Comparison of ENCODE assay signal across 17 cellular contexts in genomic region chr10:42801135-42801534, GRCh38. TPM values are rescaled to one million over a fixed set of nuclear protein-coding genes. Genes with fewer than 3 reads are reported as not detected.
DNase-seq lines count a peak whose midpoint lies in the region; ATAC-seq, FAIRE-seq and TF ChIP-seq lines count a peak whose summit lies in the region.
"Had no signal": no experiment of that assay in that cellular context is flagged by ENCODE, and none has a peak within 500 bp of the region (broad histone marks: within the 10 kb centered on the region; RNA-seq: fewer than 3 reads in every experiment).

No MANE protein-coding gene starts in this region.

- H3K36me3 ChIP-seq in bronchial epithelial cell (ENCODE audit: control insufficient read depth, insufficient read depth, low read length): peaks cover 24% of the 10 kb centered on the region

- peaks cover 77% of the 10 kb centered on the region for H3K36me3 Mint-ChIP-seq in activated CD4-positive, alpha-beta T cell treated with anti-CD3 and anti-CD28 coated beads, Interleukin-2, amount 10 ng/mL, durations not matched to agents 24 days and 14 days (ENCODE audit: low read depth)

- no peaks in the 10 kb centered on the region for H3K9me3 Mint-ChIP-seq in activated CD4-positive, alpha-beta T cell treated with anti-CD3 and anti-CD28 coated beads, Interleukin-2, amount 10 ng/mL, durations not matched to agents 24 days and 14 days

- H3K4me1 Mint-ChIP-seq in activated CD4-positive, alpha-beta T cell treated with anti-CD3 and anti-CD28 coated beads, Interleukin-2, amount 10 ng/mL, durations not matched to agents 24 days and 14 days: peaks cover 6% of the 10 kb centered on the region

- H3K4me3 ChIP-seq in bronchial epithelial cell (ENCODE audit: low read depth, low read length): no peak overlapping the region
- H3K4me3 ChIP-seq: ascending aorta had no signal

- no peak for TF ChIP-seq CTCF in bronchial epithelial cell (IDR thresholded peaks at IDR 0.05; ENCODE audit: insufficient read depth, low read length, severe bottlenecking)

- DNase-seq in activated CD4-positive, alpha-beta T cell treated with anti-CD3 and anti-CD28 coated beads, Interleukin-2, amount 10 ng/mL, durations not matched to agents 24 days and 14 days: no peak
- no peak for DNase-seq in activated CD4-positive, alpha-beta T cell treated with anti-CD3 and anti-CD28 coated beads for 1 hour
- DNase-seq in RKO (ENCODE audit: low spot score) (peak; percentile 68), bronchial epithelial cell (ENCODE audit: low read depth) (peak; percentile 43), G401 (ENCODE audit: low spot score) (no peak)
- DNase-seq: activated CD4-positive, alpha-beta T cell treated with anti-CD3 and anti-CD28 coated beads, Interleukin-2, amount 50 U/mL, for 4 hours; cerebellar nuclear complex; DMS53; NCI-H187; NCI-H226; PC-3; SHP77 treated with DMSO at 0.1 percent for 48 hours; stimulated activated CD4-positive, alpha-beta T cell treated with anti-CD3 and anti-CD28 coated beads, Interleukin-12 subunit alpha, Interleukin-12 subunit beta, amount 100 ng/mL, for 4 hours had no signal

- no peaks in the 10 kb centered on the region for H3K27me3 ChIP-seq in bronchial epithelial cell (ENCODE audit: control insufficient read depth, insufficient read depth, low read length)
- H3K27me3 ChIP-seq: ascending aorta had no signal

- peak overlapping the region; percentile 73 for H3K27ac Mint-ChIP-seq in activated CD4-positive, alpha-beta T cell treated with anti-CD3 and anti-CD28 coated beads, Interleukin-2, amount 10 ng/mL, durations not matched to agents 24 days and 14 days

- H3K4me3 Mint-ChIP-seq in activated CD4-positive, alpha-beta T cell treated with anti-CD3 and anti-CD28 coated beads, Interleukin-2, amount 10 ng/mL, durations not matched to agents 24 days and 14 days: no peak overlapping the region

- no peak for FAIRE-seq in bronchial epithelial cell (lab: Jason Lieb, UNC)

- intact Hi-C loops in activated CD4-positive, alpha-beta T cell treated with anti-CD3 and anti-CD28 coated beads, Interleukin-2, amount 10 ng/mL, durations not matched to agents 24 days and 14 days (cut with micrococcal nuclease): loop anchor here (1.0 to 5.0 kb wide), 4 partner anchors 18 to 601 kb away; partner anchors contain the start of genes BMS1 and ZNF33B

- in situ Hi-C loops in G401 (cut with HindIII; ENCODE audit: low sequenced_read_pairs): no loop called here

- no peaks in the 10 kb centered on the region for H3K27me3 Mint-ChIP-seq in activated CD4-positive, alpha-beta T cell treated with anti-CD3 and anti-CD28 coated beads, Interleukin-2, amount 10 ng/mL, durations not matched to agents 24 days and 14 days

- ATAC-seq in GM18868 (IDR thresholded peaks at IDR 0.05; ENCODE audit: unreplicated experiment) (peak; percentile 37), HG03432 (IDR thresholded peaks at IDR 0.05; ENCODE audit: unreplicated experiment) (no peak), HG02981 (IDR thresholded peaks at IDR 0.05; ENCODE audit: unreplicated experiment) (no peak)
- ATAC-seq: PC-3 had no signal

RNA-seq across cellular contexts. Expression of gene BMS1, which starts 18.5 kb away (rescaled TPM):
- total RNA-seq in activated CD4-positive, alpha-beta T cell treated with anti-CD3 and anti-CD28 coated beads, Interleukin-2, amount 10 ng/mL, durations not matched to agents 24 days and 14 days: 38.4 and 39.3 TPM in 2 replicates
- total RNA-seq in bronchial epithelial cell: 14.7 and 18.8 TPM in 2 replicates
- 18.4 and 27.7 TPM in 2 replicates for total RNA-seq in G401 (2014; rRNA removed; shearing (Covaris generic))

Comparison
In these comparisons a context has a peak if more than half of its experiments do, and no peak if none do; other contexts are left out.
1. DNase-seq: peak in RKO (single experiment) and bronchial epithelial cell (single experiment); none in activated CD4-positive, alpha-beta T cell treated with anti-CD3 and anti-CD28 coated beads, Interleukin-2, amount 10 ng/mL, durations not matched to agents 24 days and 14 days (single experiment), activated CD4-positive, alpha-beta T cell treated with anti-CD3 and anti-CD28 coated beads for 1 hour (single experiment) and G401 (single experiment).